In genomic region chr19:13812544-13812943, GRCh38 we compare ENCODE assay signal across 2 cellular contexts.
A peak's percentile ranks its signal among the peaks of the same experiment; 100 is the strongest.
TF ChIP-seq lines count a peak whose summit lies in the region.

No MANE protein-coding gene starts in this region.

TF ChIP-seq in HCT116, 20 proteins besides CTCF, POLR2A, EP300 and RAD21:
- TF ChIP-seq POLR2AphosphoS5 (IDR thresholded peaks at IDR 0.05; ENCODE audit: low read depth, low read length) (no peak), FOSL1 (IDR thresholded peaks at IDR 0.05; ENCODE audit: low read depth) (no peak), MAX (IDR thresholded peaks at IDR 0.05) (no peak), TCF7L2 (IDR thresholded peaks at IDR 0.05; ENCODE audit: borderline replicate concordance, extremely low read depth, insufficient read depth, insufficient read length) (no peak), SP1 (IDR thresholded peaks at IDR 0.05; ENCODE audit: low read depth) (no peak), JUND (IDR thresholded peaks at IDR 0.05) (no peak), SIN3A (IDR thresholded peaks at IDR 0.05; ENCODE audit: low read depth) (no peak), EGR1 (IDR thresholded peaks at IDR 0.05; ENCODE audit: low read depth) (no peak), YY1 (IDR thresholded peaks at IDR 0.05; ENCODE audit: extremely low read depth, insufficient replicate concordance, low read depth, low read length) (no peak), ZFX (IDR thresholded peaks at IDR 0.05) (no peak)
TF ChIP-seq in HCT116: peak in this region for 0.

TF ChIP-seq in K562, 482 proteins besides CTCF, POLR2A, EP300 and RAD21:
- no peak for TF ChIP-seq FOXA1 (IDR thresholded peaks at IDR 0.05; ENCODE audit: borderline replicate concordance)
- TF ChIP-seq NR2F6 (CRISPR knock-in tag; IDR thresholded peaks at IDR 0.05): no peak
- TF ChIP-seq ZNF407 (IDR thresholded peaks at IDR 0.05; ENCODE audit: low read depth): no peak
- TF ChIP-seq POU5F1 (IDR thresholded peaks at IDR 0.05; ENCODE audit: borderline replicate concordance, low read depth, low read length, partially characterized antibody): no peak
- no peak for TF ChIP-seq SIRT6 (IDR thresholded peaks at IDR 0.05; ENCODE audit: low read depth, low read length)
- TF ChIP-seq RFX5 (IDR thresholded peaks at IDR 0.05; ENCODE audit: low read depth, low read length): no peak
- TF ChIP-seq MEF2A (IDR thresholded peaks at IDR 0.05; ENCODE audit: control insufficient read depth, low read depth, low read length): no peak
- TF ChIP-seq ATF3 (IDR thresholded peaks at IDR 0.05): peak; percentile 60
- TF ChIP-seq ATF3 (CRISPR knock-in tag; conservative IDR thresholded peaks at IDR 0.05): no peak
- TF ChIP-seq NUFIP1 (IDR thresholded peaks at IDR 0.05; ENCODE audit: partially characterized antibody): no peak
- no peak for TF ChIP-seq SP2 (IDR thresholded peaks at IDR 0.05; ENCODE audit: extremely low read depth, low read depth, low read length, poor library complexity, severe bottlenecking)
- TF ChIP-seq ZZZ3 (IDR thresholded peaks at IDR 0.05): no peak
- TF ChIP-seq DPF2 (IDR thresholded peaks at IDR 0.05): 0 out of 2 replicates have a peak, but pooled peaks have one; percentile 26
- TF ChIP-seq JUND (IDR thresholded peaks at IDR 0.05; ENCODE audit: borderline replicate concordance, low read depth, low read length): peak; percentile 58; the same call in 1 of the 2 replicates
- no peak; the same call in 2 of the 3 replicates for TF ChIP-seq JUND (tag; IDR thresholded peaks at IDR 0.05; ENCODE audit: borderline replicate concordance, low read depth, low read length)
